Comparison of ENCODE assay signal across 28 cellular contexts in genomic region chr5:2863675-2864433, GRCh38.
"Had no signal": no experiment of that assay in that cellular context is flagged by ENCODE, and none has a peak within 500 bp of the region (broad histone marks: within the 10 kb centered on the region; RNA-seq: fewer than 3 reads in every experiment).

No MANE protein-coding gene starts in this region.

- H3K27ac Mint-ChIP-seq: activated CD4-positive, alpha-beta memory T cell treated with anti-CD3 and anti-CD28 coated beads, Interleukin-2, amount 10 ng/mL, durations not matched to agents 7 days and 5 days; activated CD4-positive, alpha-beta T cell treated with anti-CD3 and anti-CD28 coated beads, Interleukin-2, amount 10 ng/mL, durations not matched to agents 7 days and 5 days; activated naive CD4-positive, alpha-beta T cell treated with anti-CD3 and anti-CD28 coated beads, Interleukin-2, amount 10 ng/mL, durations not matched to agents 7 days and 5 days; activated naive CD8-positive, alpha-beta T cell; activated T-cell treated with anti-CD3 and anti-CD28 coated beads, Interleukin-2, amount 50 U/mL, for 24 hours; activated T-cell treated with anti-CD3 and anti-CD28 coated beads, Interleukin-2, amount 50 U/mL, for 72 hours; effector memory CD8-positive, alpha-beta T cell; WTC11 had no signal

- H3K36me3 Mint-ChIP-seq: activated naive CD8-positive, alpha-beta T cell; WTC11 had no signal

- H3K4me1 ChIP-seq: body of pancreas, esophagus squamous epithelium, gastroesophageal sphincter had no signal

- H3K27ac ChIP-seq: body of pancreas, esophagus squamous epithelium, gastroesophageal sphincter, VCaP had no signal

- ATAC-seq: activated T-cell treated with anti-CD3 and anti-CD28 coated beads, Interleukin-2, amount 50 U/mL, for 72 hours; body of pancreas; effector memory CD8-positive, alpha-beta T cell; gastroesophageal sphincter had no signal

- H3K36me3 ChIP-seq: esophagus squamous epithelium, gastroesophageal sphincter had no signal

- H3K9me3 ChIP-seq: body of pancreas, esophagus squamous epithelium had no signal

- H3K9me3 Mint-ChIP-seq: WTC11 had no signal

- H3K4me3 ChIP-seq: body of pancreas, esophagus squamous epithelium, gastroesophageal sphincter had no signal

- H3K27me3 ChIP-seq: body of pancreas had no signal

- DNase-seq: activated CD4-positive, alpha-beta memory T cell treated with anti-CD3 and anti-CD28 coated beads, Interleukin-2, amount 10 ng/mL, durations not matched to agents 7 days and 5 days; activated CD4-positive, alpha-beta T cell treated with anti-CD3 and anti-CD28 coated beads for 1 hour; activated CD4-positive, alpha-beta T cell treated with anti-CD3 and anti-CD28 coated beads for 4 hours; activated CD4-positive, alpha-beta T cell treated with anti-CD3 and anti-CD28 coated beads, Interleukin-2, amount 10 ng/mL, durations not matched to agents 7 days and 5 days; activated CD4-positive, alpha-beta T cell treated with anti-CD3 and anti-CD28 coated beads, Interleukin-2, amount 50 U/mL, for 4 hours; activated CD8-positive, alpha-beta memory T cell treated with anti-CD3 and anti-CD28 coated beads, Interleukin-2, amount 50 U/mL, for 48 hours; activated gamma-delta T cell; activated naive CD4-positive, alpha-beta T cell; activated naive CD4-positive, alpha-beta T cell treated with anti-CD3 and anti-CD28 coated beads, Interleukin-2, amount 10 ng/mL, durations not matched to agents 7 days and 5 days; activated T-cell treated with anti-CD3 and anti-CD28 coated beads for 4 hours; activated T-cell treated with anti-CD3 and anti-CD28 coated beads, Interleukin-2, amount 50 U/mL, for 24 hours; activated T-cell treated with anti-CD3 and anti-CD28 coated beads, Interleukin-2, amount 50 U/mL, for 72 hours; amniotic stem cell; anterior cingulate cortex; body of pancreas; caudate nucleus; cortex of kidney; dermis blood vessel endothelial cell; effector CD4-positive, alpha-beta T cell; effector memory CD8-positive, alpha-beta T cell; erythroblast; esophagus squamous epithelium; foreskin melanocyte; T-helper 2 cell had no signal
